32 cellular contexts compared by ENCODE assay signal in genomic region chr5:104998169-104998568, GRCh38.
"Had no signal": no experiment of that assay in that cellular context is flagged by ENCODE, and none has a peak within 500 bp of the region (broad histone marks: within the 10 kb centered on the region; RNA-seq: fewer than 3 reads in every experiment).

No MANE protein-coding gene starts in this region.

- ATAC-seq: activated CD8-positive, alpha-beta memory T cell treated with anti-CD3 and anti-CD28 coated beads, Interleukin-2, amount 10 ng/mL, durations not matched to agents 7 days and 5 days; activated naive CD8-positive, alpha-beta T cell treated with anti-CD3 and anti-CD28 coated beads, Interleukin-2, amount 50 U/mL, for 24 hours had no signal

- H3K4me3 ChIP-seq: cardiac muscle cell, colonic mucosa, Peyer's patch had no signal

- DNase-seq: activated B cell treated with CpG ODN at 0.5 μM for 24 hours; activated CD4-positive, alpha-beta memory T cell treated with anti-CD3 and anti-CD28 coated beads, Interleukin-2, amount 10 ng/mL, durations not matched to agents 7 days and 5 days; activated CD4-positive, alpha-beta T cell treated with anti-CD3 and anti-CD28 coated beads for 4 hours; activated CD4-positive, CD25-positive, alpha-beta regulatory T cell treated with anti-CD3 and anti-CD28 coated beads, Interleukin-2, amount 50 U/mL, for 72 hours; activated CD8-positive, alpha-beta memory T cell treated with anti-CD3 and anti-CD28 coated beads for 24 hours; activated CD8-positive, alpha-beta memory T cell treated with anti-CD3 and anti-CD28 coated beads, Interleukin-2, amount 10 ng/mL, durations not matched to agents 7 days and 5 days; activated CD8-positive, alpha-beta memory T cell treated with anti-CD3 and anti-CD28 coated beads, Interleukin-2, amount 50 U/mL, for 48 hours; activated effector memory CD4-positive, alpha-beta T cell treated with Interleukin-2 at 50 U/mL for 16 hours; activated naive CD4-positive, alpha-beta T cell treated with anti-CD3 and anti-CD28 coated beads, Interleukin-2, amount 10 ng/mL, durations not matched to agents 7 days and 5 days; activated naive CD8-positive, alpha-beta T cell treated with anti-CD3 and anti-CD28 coated beads, Interleukin-2, amount 50 U/mL, for 24 hours; activated T-cell treated with anti-CD3 and anti-CD28 coated beads, Interleukin-2, amount 50 U/mL, for 48 hours; anterior cingulate cortex; brain microvascular endothelial cell; colonic mucosa; MM.1S; MV-4-11; NCI-H1092; NCI-H1436 treated with DMSO at 0.1 percent for 48 hours; NCI-H1694 treated with DMSO at 0.1 percent for 48 hours; NCI-H2029; NCI-H2107; NCI-H226; NCI-H524; Peyer's patch; RPMI8226; SW 1271; T-helper 1 cell; T-helper 2 cell; T-helper 9 cell had no signal

- H3K36me3 ChIP-seq: brain microvascular endothelial cell, cardiac muscle cell, colonic mucosa, Peyer's patch had no signal

- H3K27ac ChIP-seq: brain microvascular endothelial cell, cardiac muscle cell, colonic mucosa, KMS-11, Peyer's patch, VCaP had no signal

- H3K4me1 ChIP-seq: colonic mucosa, Peyer's patch had no signal

- H3K9me3 ChIP-seq: colonic mucosa, Peyer's patch had no signal

- H3K27me3 ChIP-seq: brain microvascular endothelial cell, cardiac muscle cell, colonic mucosa, Peyer's patch had no signal
